Comparison of ENCODE assay signal across 25 cellular contexts in the genomic region with DNA sequence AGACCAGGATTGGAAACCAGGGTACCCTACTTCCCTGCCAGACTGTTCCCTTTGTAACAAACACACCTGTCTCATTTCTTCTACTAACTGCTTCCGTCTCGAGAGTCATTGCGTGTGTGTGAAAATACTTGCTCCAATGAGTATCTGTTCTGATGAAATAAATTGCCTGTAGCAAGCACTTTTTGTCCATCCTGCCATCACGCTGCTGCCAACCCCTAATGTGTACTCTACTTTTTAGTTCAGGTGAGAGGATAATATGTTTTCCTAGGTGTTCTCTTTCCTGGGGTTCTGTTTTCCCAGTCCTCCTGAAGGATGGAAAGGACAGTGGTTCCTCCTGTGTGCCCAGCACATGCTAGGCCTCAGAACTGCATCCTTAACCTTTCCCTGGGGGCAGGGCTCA. TPM values are rescaled to one million over a fixed set of nuclear protein-coding genes. Genes with fewer than 3 reads are reported as not detected.
DNase-seq lines count a peak whose midpoint lies in the region; ATAC-seq and FAIRE-seq lines count a peak whose summit lies in the region.
"Had no signal": no experiment of that assay in that cellular context is flagged by ENCODE, and none has a peak within 500 bp of the region (broad histone marks: within the 10 kb centered on the region; RNA-seq: fewer than 3 reads in every experiment).

No MANE protein-coding gene starts in this region.

- peaks cover 8 to 21% of the 10 kb centered on the region in 2 donors for H3K4me1 Mint-ChIP-seq in stimulated activated naive B cell treated with anti-CD40 and anti-IgM and Interleukin-4, amounts not matched to agents 10 μg/mL and 1 μg/mL and 100 μg/mL, for 72 hours
- no peaks in the 10 kb centered on the region for H3K4me1 Mint-ChIP-seq in natural killer cell treated with Interleukin-12 subunit alpha and Interleukin-12 subunit beta and Interleukin-15 and Interleukin-18, amount 100 ng/mL, for 72 hours (ENCODE audit: low read depth in 2 of 2)
- H3K4me1 Mint-ChIP-seq: activated CD4-positive, alpha-beta T cell treated with anti-CD3 and anti-CD28 coated beads, Interleukin-2, amount 10 ng/mL, durations not matched to agents 7 days and 5 days had no signal

- H3K27me3 Mint-ChIP-seq in stimulated activated naive B cell treated with anti-CD40 and anti-IgM and Interleukin-4, amounts not matched to agents 10 μg/mL and 1 μg/mL and 100 μg/mL, for 72 hours, result peaks cover 41 to 65% of the 10 kb centered on the region in 2 donors
- H3K27me3 Mint-ChIP-seq in natural killer cell treated with Interleukin-12 subunit alpha and Interleukin-12 subunit beta and Interleukin-15 and Interleukin-18, amount 100 ng/mL, for 72 hours, result peaks cover 38 to 47% of the 10 kb centered on the region in 2 donors

- H3K27ac ChIP-seq in caudate nucleus (ENCODE audit: low read depth, low read length), result peak overlapping the region; percentile 40
- H3K27ac ChIP-seq: esophagus squamous epithelium, lower lobe of right lung, upper lobe of right lung had no signal

- H3K9me3 Mint-ChIP-seq in stimulated activated naive B cell treated with anti-CD40 and anti-IgM and Interleukin-4, amounts not matched to agents 10 μg/mL and 1 μg/mL and 100 μg/mL, for 72 hours, result peaks cover 0 to 3% of the 10 kb centered on the region in 2 donors
- H3K9me3 Mint-ChIP-seq in natural killer cell treated with Interleukin-12 subunit alpha and Interleukin-12 subunit beta and Interleukin-15 and Interleukin-18, amount 100 ng/mL, for 72 hours, result no peaks in the 10 kb centered on the region
- H3K9me3 Mint-ChIP-seq: activated CD4-positive, alpha-beta T cell treated with anti-CD3 and anti-CD28 coated beads, Interleukin-2, amount 10 ng/mL, durations not matched to agents 7 days and 5 days had no signal

- H3K36me3 Mint-ChIP-seq in stimulated activated naive B cell treated with anti-CD40 and anti-IgM and Interleukin-4, amounts not matched to agents 10 μg/mL and 1 μg/mL and 100 μg/mL, for 72 hours, result peaks cover 4 to 6% of the 10 kb centered on the region in 2 donors
- H3K36me3 Mint-ChIP-seq in natural killer cell treated with Interleukin-12 subunit alpha and Interleukin-12 subunit beta and Interleukin-15 and Interleukin-18, amount 100 ng/mL, for 72 hours, result no peaks in the 10 kb centered on the region

- peak; percentile 91 for FAIRE-seq in islet of Langerhans (lab: Jason Lieb, UNC)
- FAIRE-seq: small intestine, TTC549 had no signal

- no peak for ATAC-seq in stimulated activated naive B cell treated with anti-CD40 and anti-IgM and Interleukin-4, amounts not matched to agents 10 μg/mL and 1 μg/mL and 100 μg/mL, for 72 hours (replicated peaks)
- no peak for ATAC-seq in natural killer cell treated with Interleukin-12 subunit alpha and Interleukin-12 subunit beta and Interleukin-15 and Interleukin-18, amount 100 ng/mL, for 72 hours
- ATAC-seq in HG02571 (IDR thresholded peaks at IDR 0.05; ENCODE audit: unreplicated experiment), result no peak
- no peak for ATAC-seq in stimulated activated naive CD8-positive, alpha-beta T cell treated with anti-CD3 and anti-CD28 coated beads, Interleukin-15, Interleukin-2, amounts not matched to agents 100 U/mL and 50 U/mL, for 24 hours
- ATAC-seq: lower lobe of right lung, upper lobe of right lung had no signal

- no peak overlapping the region for H3K27ac Mint-ChIP-seq in stimulated activated naive B cell treated with anti-CD40 and anti-IgM and Interleukin-4, amounts not matched to agents 10 μg/mL and 1 μg/mL and 100 μg/mL, for 72 hours
- no peak overlapping the region for H3K27ac Mint-ChIP-seq in natural killer cell treated with Interleukin-12 subunit alpha and Interleukin-12 subunit beta and Interleukin-15 and Interleukin-18, amount 100 ng/mL, for 72 hours
- H3K27ac Mint-ChIP-seq: activated CD4-positive, alpha-beta T cell treated with anti-CD3 and anti-CD28 coated beads, Interleukin-2, amount 10 ng/mL, durations not matched to agents 7 days and 5 days had no signal

- peak overlapping the region; percentile 84 to 87 for H3K4me3 Mint-ChIP-seq in stimulated activated naive B cell treated with anti-CD40 and anti-IgM and Interleukin-4, amounts not matched to agents 10 μg/mL and 1 μg/mL and 100 μg/mL, for 72 hours
- no peak overlapping the region for H3K4me3 Mint-ChIP-seq in natural killer cell treated with Interleukin-12 subunit alpha and Interleukin-12 subunit beta and Interleukin-15 and Interleukin-18, amount 100 ng/mL, for 72 hours
- H3K4me3 Mint-ChIP-seq: activated CD4-positive, alpha-beta T cell treated with anti-CD3 and anti-CD28 coated beads, Interleukin-2, amount 10 ng/mL, durations not matched to agents 7 days and 5 days had no signal

- DNase-seq in NCI-H1417 (lab: John Stamatoyannopoulos, UW), result peak in 2 of 3 experiments; percentile 25 to 41
- no peak for DNase-seq in NCI-H1417 treated with DMSO at 0.1 percent for 48 hours (lab: John Stamatoyannopoulos, UW)
- DNase-seq in caudate nucleus (lab: John Stamatoyannopoulos, UW), result no peak
- DNase-seq in stimulated activated naive B cell treated with anti-CD40 and anti-IgM and Interleukin-4, amounts not matched to agents 10 μg/mL and 1 μg/mL and 100 μg/mL, for 72 hours, result no peak
- no peak for DNase-seq in natural killer cell treated with Interleukin-12 subunit alpha and Interleukin-12 subunit beta and Interleukin-15 and Interleukin-18, amount 100 ng/mL, for 72 hours (ENCODE audit: low spot score)
- no peak for DNase-seq in stimulated activated naive CD8-positive, alpha-beta T cell treated with anti-CD3 and anti-CD28 coated beads, Interleukin-15, Interleukin-2, amounts not matched to agents 100 U/mL and 50 U/mL, for 24 hours
- DNase-seq: 8988T; activated CD4-positive, alpha-beta T cell treated with anti-CD3 and anti-CD28 coated beads, Interleukin-2, amount 10 ng/mL, durations not matched to agents 7 days and 5 days; activated effector memory CD4-positive, alpha-beta T cell treated with anti-CD3 and anti-CD28 coated beads, Interleukin-2, amount 50 U/mL, for 16 hours; BE2C; Calu3; esophagus squamous epithelium; GF-D8; lower lobe of right lung; NCI-H1105; NCI-H2107; NCI-H510A treated with DMSO at 0.1 percent for 48 hours; small intestine; stimulated activated CD4-positive, alpha-beta T cell treated with anti-CD3 and anti-CD28 coated beads, Interleukin-2, amount 100 ng/mL, for 48 hours; upper lobe of right lung had no signal

RNA-seq across cellular contexts. Expression of a gene that starts 1.0 kb away (rescaled TPM):
- not detected for total RNA-seq in natural killer cell treated with Interleukin-12 subunit alpha and Interleukin-12 subunit beta and Interleukin-15 and Interleukin-18, amount 100 ng/mL, for 72 hours
- total RNA-seq: activated CD4-positive, alpha-beta T cell treated with anti-CD3 and anti-CD28 coated beads, Interleukin-2, amount 10 ng/mL, durations not matched to agents 7 days and 5 days; Calu3; cardiac septum; esophagus squamous epithelium; lower lobe of right lung; pulmonary artery endothelial cell; upper lobe of right lung had no signal

Comparison
In these comparisons a context has a peak if more than half of its experiments do, and no peak if none do; other contexts are left out.
1. DNase-seq: peak in NCI-H1417 (2 of 3); none in NCI-H1417 treated with DMSO at 0.1 percent for 48 hours (single experiment), caudate nucleus (0 of 61), stimulated activated naive B cell treated with anti-CD40 and anti-IgM and Interleukin-4, amounts not matched to agents 10 μg/mL and 1 μg/mL and 100 μg/mL, for 72 hours (single experiment), natural killer cell treated with Interleukin-12 subunit alpha and Interleukin-12 subunit beta and Interleukin-15 and Interleukin-18, amount 100 ng/mL, for 72 hours (single experiment) and stimulated activated naive CD8-positive, alpha-beta T cell treated with anti-CD3 and anti-CD28 coated beads, Interleukin-15, Interleukin-2, amounts not matched to agents 100 U/mL and 50 U/mL, for 24 hours (single experiment).